ENCODE assay signal across 1 cellular context in the genomic region with DNA sequence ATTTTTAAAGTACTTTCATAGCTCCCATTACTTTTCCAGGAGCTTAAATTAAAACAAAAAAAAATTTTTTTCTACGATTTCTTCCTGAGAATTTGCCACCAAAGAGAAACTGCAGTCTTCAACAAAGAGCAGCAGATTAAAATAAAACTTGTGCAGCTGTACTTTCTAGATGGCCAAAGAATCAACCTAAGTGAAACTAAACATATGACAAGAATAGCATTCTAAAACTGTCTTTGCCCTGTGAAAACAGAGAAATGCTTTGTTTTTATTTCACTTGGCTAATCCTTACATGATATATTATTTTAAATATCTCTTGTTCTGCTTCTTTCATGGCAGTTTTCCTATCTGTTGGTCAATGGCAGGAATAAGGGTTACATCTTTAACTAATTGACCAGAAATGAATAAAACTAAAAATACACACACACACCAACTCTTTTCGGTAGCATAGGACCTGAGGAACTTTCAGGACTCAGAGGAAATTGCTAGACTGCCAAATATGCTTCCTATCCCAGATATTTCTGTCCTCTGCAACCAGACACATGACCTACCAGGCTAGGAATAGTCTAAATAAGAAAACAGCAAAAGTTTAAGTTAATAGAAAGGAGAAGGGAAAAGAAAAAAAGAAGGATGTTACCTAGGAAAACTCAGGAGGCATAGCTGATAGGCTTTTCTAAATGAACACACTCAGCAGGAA.
TF ChIP-seq lines count a peak whose summit lies in the region.

No MANE protein-coding gene starts in this region.

TF ChIP-seq in GM12878, 131 proteins besides CTCF, POLR2A, EP300 and RAD21 (continued from another document and continues in another):
- TF ChIP-seq, protein P1, sequence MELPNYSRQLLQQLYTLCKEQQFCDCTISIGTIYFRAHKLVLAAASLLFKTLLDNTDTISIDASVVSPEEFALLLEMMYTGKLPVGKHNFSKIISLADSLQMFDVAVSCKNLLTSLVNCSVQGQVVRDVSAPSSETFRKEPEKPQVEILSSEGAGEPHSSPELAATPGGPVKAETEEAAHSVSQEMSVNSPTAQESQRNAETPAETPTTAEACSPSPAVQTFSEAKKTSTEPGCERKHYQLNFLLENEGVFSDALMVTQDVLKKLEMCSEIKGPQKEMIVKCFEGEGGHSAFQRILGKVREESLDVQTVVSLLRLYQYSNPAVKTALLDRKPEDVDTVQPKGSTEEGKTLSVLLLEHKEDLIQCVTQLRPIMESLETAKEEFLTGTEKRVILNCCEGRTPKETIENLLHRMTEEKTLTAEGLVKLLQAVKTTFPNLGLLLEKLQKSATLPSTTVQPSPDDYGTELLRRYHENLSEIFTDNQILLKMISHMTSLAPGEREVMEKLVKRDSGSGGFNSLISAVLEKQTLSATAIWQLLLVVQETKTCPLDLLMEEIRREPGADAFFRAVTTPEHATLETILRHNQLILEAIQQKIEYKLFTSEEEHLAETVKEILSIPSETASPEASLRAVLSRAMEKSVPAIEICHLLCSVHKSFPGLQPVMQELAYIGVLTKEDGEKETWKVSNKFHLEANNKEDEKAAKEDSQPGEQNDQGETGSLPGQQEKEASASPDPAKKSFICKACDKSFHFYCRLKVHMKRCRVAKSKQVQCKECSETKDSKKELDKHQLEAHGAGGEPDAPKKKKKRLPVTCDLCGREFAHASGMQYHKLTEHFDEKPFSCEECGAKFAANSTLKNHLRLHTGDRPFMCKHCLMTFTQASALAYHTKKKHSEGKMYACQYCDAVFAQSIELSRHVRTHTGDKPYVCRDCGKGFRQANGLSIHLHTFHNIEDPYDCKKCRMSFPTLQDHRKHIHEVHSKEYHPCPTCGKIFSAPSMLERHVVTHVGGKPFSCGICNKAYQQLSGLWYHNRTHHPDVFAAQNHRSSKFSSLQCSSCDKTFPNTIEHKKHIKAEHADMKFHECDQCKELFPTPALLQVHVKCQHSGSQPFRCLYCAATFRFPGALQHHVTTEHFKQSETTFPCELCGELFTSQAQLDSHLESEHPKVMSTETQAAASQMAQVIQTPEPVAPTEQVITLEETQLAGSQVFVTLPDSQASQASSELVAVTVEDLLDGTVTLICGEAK (IDR thresholded peaks at IDR 0.05; ENCODE audit: borderline replicate concordance) = no peak
- TF ChIP-seq IKZF2 (IDR thresholded peaks at IDR 0.05) (peak; percentile 48 to 56; a peak in 3 of 4 replicates), ESRRA (IDR thresholded peaks at IDR 0.05; ENCODE audit: low read length) (no peak), POU2F2 (IDR thresholded peaks at IDR 0.05; ENCODE audit: borderline replicate concordance, low read depth, low read length) (no peak), YY1 (IDR thresholded peaks at IDR 0.05; ENCODE audit: low read depth, low read length) (no peak), GABPA (IDR thresholded peaks at IDR 0.05; ENCODE audit: low read depth) (no peak), NFXL1 (IDR thresholded peaks at IDR 0.05; ENCODE audit: borderline replicate concordance) (no peak), BMI1 (IDR thresholded peaks at IDR 0.05; ENCODE audit: borderline replicate concordance) (no peak), ZZZ3 (IDR thresholded peaks at IDR 0.05; ENCODE audit: control insufficient read depth, insufficient read length, low read depth) (no peak), RFX5 (IDR thresholded peaks at IDR 0.05; ENCODE audit: low read depth, low read length) (no peak), NRF1 (conservative IDR thresholded peaks at IDR 0.05; ENCODE audit: low read depth, low read length) (no peak), LARP7 (IDR thresholded peaks at IDR 0.05) (no peak), RB1 (IDR thresholded peaks at IDR 0.05; ENCODE audit: borderline replicate concordance) (no peak), YBX1 (IDR thresholded peaks at IDR 0.05) (no peak), SMARCA5 (IDR thresholded peaks at IDR 0.05) (peak; percentile 53; the same call in 1 of the 2 replicates), CBX3 (IDR thresholded peaks at IDR 0.05; ENCODE audit: borderline replicate concordance, low read depth) (no peak), FOS (IDR thresholded peaks at IDR 0.05; ENCODE audit: borderline replicate concordance, extremely low read depth, insufficient read length) (no peak), EGR1 (IDR thresholded peaks at IDR 0.05; ENCODE audit: borderline replicate concordance in 1 of 2, low read depth in 2 of 2, low read length in 2 of 2) (no peak), CEBPB (IDR thresholded peaks at IDR 0.05; ENCODE audit: borderline replicate concordance in 1 of 2, low read depth in 2 of 2, low read length in 2 of 2) (0 out of 4 replicates have a peak, but pooled peaks of 1 of the 2 experiments have one; percentile 41), RUNX3 (IDR thresholded peaks at IDR 0.05; ENCODE audit: low read length) (0 out of 2 replicates have a peak, but pooled peaks have one; percentile 32), HDAC2 (IDR thresholded peaks at IDR 0.05) (no peak), EZH2 (IDR thresholded peaks at IDR 0.05; ENCODE audit: borderline replicate concordance, control insufficient read depth, low read depth, low read length) (no peak), ZNF24 (IDR thresholded peaks at IDR 0.05) (peak; percentile 62; the same call in 1 of the 2 replicates), ZNF207 (IDR thresholded peaks at IDR 0.05; ENCODE audit: borderline replicate concordance) (no peak), CHD1 (IDR thresholded peaks at IDR 0.05; ENCODE audit: low read depth, low read length) (no peak), NFYA (IDR thresholded peaks at IDR 0.05; ENCODE audit: borderline replicate concordance, low read depth, low read length) (no peak), CREM (IDR thresholded peaks at IDR 0.05; ENCODE audit: low read depth) (0 out of 2 replicates have a peak, but pooled peaks have one; percentile 20), MYB (IDR thresholded peaks at IDR 0.05; ENCODE audit: borderline replicate concordance, low read depth, low read length) (no peak), MEF2A (IDR thresholded peaks at IDR 0.05; ENCODE audit: insufficient read depth, low read depth, low read length) (peak; percentile 95), MTA2 (IDR thresholded peaks at IDR 0.05; ENCODE audit: low read depth) (peak; percentile 43; the same call in 1 of the 2 replicates), KAT2A (conservative IDR thresholded peaks at IDR 0.05; ENCODE audit: control insufficient read depth, low read depth, low read length) (no peak)
- TF ChIP-seq, protein P2, sequence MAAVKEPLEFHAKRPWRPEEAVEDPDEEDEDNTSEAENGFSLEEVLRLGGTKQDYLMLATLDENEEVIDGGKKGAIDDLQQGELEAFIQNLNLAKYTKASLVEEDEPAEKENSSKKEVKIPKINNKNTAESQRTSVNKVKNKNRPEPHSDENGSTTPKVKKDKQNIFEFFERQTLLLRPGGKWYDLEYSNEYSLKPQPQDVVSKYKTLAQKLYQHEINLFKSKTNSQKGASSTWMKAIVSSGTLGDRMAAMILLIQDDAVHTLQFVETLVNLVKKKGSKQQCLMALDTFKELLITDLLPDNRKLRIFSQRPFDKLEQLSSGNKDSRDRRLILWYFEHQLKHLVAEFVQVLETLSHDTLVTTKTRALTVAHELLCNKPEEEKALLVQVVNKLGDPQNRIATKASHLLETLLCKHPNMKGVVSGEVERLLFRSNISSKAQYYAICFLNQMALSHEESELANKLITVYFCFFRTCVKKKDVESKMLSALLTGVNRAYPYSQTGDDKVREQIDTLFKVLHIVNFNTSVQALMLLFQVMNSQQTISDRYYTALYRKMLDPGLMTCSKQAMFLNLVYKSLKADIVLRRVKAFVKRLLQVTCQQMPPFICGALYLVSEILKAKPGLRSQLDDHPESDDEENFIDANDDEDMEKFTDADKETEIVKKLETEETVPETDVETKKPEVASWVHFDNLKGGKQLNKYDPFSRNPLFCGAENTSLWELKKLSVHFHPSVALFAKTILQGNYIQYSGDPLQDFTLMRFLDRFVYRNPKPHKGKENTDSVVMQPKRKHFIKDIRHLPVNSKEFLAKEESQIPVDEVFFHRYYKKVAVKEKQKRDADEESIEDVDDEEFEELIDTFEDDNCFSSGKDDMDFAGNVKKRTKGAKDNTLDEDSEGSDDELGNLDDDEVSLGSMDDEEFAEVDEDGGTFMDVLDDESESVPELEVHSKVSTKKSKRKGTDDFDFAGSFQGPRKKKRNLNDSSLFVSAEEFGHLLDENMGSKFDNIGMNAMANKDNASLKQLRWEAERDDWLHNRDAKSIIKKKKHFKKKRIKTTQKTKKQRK (IDR thresholded peaks at IDR 0.05; ENCODE audit: low read depth, low read length) = no peak
- TF ChIP-seq, protein P3, sequence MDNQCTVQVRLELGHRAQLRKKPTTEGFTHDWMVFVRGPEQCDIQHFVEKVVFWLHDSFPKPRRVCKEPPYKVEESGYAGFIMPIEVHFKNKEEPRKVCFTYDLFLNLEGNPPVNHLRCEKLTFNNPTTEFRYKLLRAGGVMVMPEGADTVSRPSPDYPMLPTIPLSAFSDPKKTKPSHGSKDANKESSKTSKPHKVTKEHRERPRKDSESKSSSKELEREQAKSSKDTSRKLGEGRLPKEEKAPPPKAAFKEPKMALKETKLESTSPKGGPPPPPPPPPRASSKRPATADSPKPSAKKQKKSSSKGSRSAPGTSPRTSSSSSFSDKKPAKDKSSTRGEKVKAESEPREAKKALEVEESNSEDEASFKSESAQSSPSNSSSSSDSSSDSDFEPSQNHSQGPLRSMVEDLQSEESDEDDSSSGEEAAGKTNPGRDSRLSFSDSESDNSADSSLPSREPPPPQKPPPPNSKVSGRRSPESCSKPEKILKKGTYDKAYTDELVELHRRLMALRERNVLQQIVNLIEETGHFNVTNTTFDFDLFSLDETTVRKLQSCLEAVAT (IDR thresholded peaks at IDR 0.05) = no peak
- TF ChIP-seq, protein P4, sequence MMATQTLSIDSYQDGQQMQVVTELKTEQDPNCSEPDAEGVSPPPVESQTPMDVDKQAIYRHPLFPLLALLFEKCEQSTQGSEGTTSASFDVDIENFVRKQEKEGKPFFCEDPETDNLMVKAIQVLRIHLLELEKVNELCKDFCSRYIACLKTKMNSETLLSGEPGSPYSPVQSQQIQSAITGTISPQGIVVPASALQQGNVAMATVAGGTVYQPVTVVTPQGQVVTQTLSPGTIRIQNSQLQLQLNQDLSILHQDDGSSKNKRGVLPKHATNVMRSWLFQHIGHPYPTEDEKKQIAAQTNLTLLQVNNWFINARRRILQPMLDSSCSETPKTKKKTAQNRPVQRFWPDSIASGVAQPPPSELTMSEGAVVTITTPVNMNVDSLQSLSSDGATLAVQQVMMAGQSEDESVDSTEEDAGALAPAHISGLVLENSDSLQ (IDR thresholded peaks at IDR 0.05) = no peak
- TF ChIP-seq, protein P5, sequence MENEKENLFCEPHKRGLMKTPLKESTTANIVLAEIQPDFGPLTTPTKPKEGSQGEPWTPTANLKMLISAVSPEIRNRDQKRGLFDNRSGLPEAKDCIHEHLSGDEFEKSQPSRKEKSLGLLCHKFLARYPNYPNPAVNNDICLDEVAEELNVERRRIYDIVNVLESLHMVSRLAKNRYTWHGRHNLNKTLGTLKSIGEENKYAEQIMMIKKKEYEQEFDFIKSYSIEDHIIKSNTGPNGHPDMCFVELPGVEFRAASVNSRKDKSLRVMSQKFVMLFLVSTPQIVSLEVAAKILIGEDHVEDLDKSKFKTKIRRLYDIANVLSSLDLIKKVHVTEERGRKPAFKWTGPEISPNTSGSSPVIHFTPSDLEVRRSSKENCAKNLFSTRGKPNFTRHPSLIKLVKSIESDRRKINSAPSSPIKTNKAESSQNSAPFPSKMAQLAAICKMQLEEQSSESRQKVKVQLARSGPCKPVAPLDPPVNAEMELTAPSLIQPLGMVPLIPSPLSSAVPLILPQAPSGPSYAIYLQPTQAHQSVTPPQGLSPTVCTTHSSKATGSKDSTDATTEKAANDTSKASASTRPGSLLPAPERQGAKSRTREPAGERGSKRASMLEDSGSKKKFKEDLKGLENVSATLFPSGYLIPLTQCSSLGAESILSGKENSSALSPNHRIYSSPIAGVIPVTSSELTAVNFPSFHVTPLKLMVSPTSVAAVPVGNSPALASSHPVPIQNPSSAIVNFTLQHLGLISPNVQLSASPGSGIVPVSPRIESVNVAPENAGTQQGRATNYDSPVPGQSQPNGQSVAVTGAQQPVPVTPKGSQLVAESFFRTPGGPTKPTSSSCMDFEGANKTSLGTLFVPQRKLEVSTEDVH (IDR thresholded peaks at IDR 0.05; ENCODE audit: low read depth, partially characterized antibody) = no peak
- TF ChIP-seq, protein P6, sequence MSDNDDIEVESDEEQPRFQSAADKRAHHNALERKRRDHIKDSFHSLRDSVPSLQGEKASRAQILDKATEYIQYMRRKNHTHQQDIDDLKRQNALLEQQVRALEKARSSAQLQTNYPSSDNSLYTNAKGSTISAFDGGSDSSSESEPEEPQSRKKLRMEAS (IDR thresholded peaks at IDR 0.05; ENCODE audit: low read depth, low read length) = no peak
- TF ChIP-seq, protein P7, sequence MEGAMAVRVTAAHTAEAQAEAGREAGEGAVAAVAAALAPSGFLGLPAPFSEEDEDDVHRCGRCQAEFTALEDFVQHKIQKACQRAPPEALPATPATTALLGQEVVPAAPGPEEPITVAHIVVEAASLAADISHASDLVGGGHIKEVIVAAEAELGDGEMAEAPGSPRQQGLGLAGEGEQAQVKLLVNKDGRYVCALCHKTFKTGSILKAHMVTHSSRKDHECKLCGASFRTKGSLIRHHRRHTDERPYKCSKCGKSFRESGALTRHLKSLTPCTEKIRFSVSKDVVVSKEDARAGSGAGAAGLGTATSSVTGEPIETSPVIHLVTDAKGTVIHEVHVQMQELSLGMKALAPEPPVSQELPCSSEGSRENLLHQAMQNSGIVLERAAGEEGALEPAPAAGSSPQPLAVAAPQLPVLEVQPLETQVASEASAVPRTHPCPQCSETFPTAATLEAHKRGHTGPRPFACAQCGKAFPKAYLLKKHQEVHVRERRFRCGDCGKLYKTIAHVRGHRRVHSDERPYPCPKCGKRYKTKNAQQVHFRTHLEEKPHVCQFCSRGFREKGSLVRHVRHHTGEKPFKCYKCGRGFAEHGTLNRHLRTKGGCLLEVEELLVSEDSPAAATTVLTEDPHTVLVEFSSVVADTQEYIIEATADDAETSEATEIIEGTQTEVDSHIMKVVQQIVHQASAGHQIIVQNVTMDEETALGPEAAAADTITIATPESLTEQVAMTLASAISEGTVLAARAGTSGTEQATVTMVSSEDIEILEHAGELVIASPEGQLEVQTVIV (IDR thresholded peaks at IDR 0.05; ENCODE audit: borderline replicate concordance, partially characterized antibody) = no peak
- TF ChIP-seq, protein P8, sequence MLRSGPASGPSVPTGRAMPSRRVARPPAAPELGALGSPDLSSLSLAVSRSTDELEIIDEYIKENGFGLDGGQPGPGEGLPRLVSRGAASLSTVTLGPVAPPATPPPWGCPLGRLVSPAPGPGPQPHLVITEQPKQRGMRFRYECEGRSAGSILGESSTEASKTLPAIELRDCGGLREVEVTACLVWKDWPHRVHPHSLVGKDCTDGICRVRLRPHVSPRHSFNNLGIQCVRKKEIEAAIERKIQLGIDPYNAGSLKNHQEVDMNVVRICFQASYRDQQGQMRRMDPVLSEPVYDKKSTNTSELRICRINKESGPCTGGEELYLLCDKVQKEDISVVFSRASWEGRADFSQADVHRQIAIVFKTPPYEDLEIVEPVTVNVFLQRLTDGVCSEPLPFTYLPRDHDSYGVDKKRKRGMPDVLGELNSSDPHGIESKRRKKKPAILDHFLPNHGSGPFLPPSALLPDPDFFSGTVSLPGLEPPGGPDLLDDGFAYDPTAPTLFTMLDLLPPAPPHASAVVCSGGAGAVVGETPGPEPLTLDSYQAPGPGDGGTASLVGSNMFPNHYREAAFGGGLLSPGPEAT (IDR thresholded peaks at IDR 0.05; ENCODE audit: low read depth) = peak; percentile 40; the same call in 1 of the 2 replicates
- TF ChIP-seq, protein P9, sequence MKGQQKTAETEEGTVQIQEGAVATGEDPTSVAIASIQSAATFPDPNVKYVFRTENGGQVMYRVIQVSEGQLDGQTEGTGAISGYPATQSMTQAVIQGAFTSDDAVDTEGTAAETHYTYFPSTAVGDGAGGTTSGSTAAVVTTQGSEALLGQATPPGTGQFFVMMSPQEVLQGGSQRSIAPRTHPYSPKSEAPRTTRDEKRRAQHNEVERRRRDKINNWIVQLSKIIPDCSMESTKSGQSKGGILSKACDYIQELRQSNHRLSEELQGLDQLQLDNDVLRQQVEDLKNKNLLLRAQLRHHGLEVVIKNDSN (IDR thresholded peaks at IDR 0.05; ENCODE audit: borderline replicate concordance, extremely low read length, insufficient read depth, low read depth, low read length) = no peak
